Comparison of ENCODE assay signal across 1 cellular context in the genomic region with DNA sequence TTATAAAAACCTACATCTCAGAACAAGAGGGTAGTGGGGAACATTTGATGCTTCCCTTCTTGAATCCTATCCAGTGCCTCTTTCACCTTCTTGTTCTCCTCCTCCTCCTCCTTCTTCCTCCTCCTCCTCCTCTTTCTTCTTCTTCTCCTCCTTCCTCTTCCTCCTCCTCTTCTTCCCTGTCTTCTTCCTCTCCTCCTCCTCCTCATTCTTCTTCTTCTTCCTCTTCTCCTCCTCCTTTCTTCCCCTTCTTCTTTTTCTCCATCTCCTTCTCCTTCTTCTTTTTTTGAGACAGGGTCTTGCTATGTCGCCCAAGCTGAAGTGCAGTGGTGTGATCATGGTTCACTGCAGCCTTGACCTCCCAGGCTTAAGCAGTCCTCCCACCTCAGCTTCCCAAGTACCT.
TF ChIP-seq lines count a peak whose summit lies in the region.

No MANE protein-coding gene starts in this region.

TF ChIP-seq in HEK293, 187 proteins besides CTCF, POLR2A, EP300 and RAD21 (continued from another document):
- TF ChIP-seq ZSCAN18 (tag by site-specific recombination; IDR thresholded peaks at IDR 0.05) (peak; percentile 58; the same call in 1 of the 2 replicates), ZNF621 (tag by site-specific recombination; IDR thresholded peaks at IDR 0.05) (no peak)
